ENCODE assay signal across 8 cellular contexts in the genomic region with DNA sequence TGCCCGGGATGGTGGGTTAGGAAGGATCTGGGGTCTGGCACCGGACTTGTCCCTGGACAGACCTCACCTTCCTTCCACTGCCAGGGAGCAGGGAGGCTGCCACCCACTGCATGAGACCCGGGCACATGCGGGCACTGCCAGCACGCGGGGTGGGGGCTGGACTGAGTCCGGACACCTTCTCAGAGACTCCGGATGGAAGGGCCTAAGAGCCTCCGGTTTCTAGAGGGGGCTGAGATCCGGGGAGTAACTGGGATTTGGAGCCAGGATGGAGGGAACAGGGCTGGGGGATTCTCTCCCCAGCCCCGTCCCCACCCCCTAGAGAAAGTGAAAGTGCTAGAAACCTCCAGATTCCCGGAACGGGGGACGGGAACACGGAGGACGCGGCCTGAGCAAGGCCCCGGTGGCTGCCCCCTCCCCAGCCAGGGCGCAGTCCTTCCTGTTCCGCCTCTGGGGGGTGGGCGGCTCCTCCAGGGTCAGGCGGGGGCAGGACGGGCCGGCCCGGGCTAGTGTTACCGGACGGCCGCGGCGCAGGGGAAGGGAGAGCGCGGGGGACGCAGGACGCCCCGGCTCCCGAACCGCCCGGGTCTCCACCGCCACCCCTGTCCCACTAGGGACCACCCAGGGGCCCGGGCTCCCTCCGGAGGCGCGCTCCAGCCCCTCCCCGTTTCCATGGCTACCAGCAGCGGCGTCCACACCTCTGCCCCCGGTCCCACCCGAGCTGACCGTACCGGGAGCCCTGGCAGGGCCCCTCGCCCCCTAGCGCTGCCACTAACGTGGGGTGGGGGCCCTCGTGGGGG. TPM values are rescaled to one million over a fixed set of nuclear protein-coding genes. Genes with fewer than 3 reads are reported as not detected.
DNase-seq lines count a peak whose midpoint lies in the region; ATAC-seq and TF ChIP-seq lines count a peak whose summit lies in the region.

No MANE protein-coding gene starts in this region.

- H3K4me3 Mint-ChIP-seq in activated T-cell treated with anti-CD3 and anti-CD28 coated beads, Interleukin-2, amount 50 U/mL, for 24 hours, result peak overlapping the region; percentile 88

- peak overlapping the region; percentile 93 for H3K27ac Mint-ChIP-seq in activated T-cell treated with anti-CD3 and anti-CD28 coated beads, Interleukin-2, amount 50 U/mL, for 24 hours

- H4K20me1 ChIP-seq in osteoblast (ENCODE audit: insufficient read depth, low read length), result peaks cover 11% of the 10 kb centered on the region

- TF ChIP-seq CTCF in AG04449 (IDR thresholded peaks at IDR 0.05; ENCODE audit: insufficient read depth, low read length, missing control alignments) (no peak), fibroblast of villous mesenchyme (IDR thresholded peaks at IDR 0.05; ENCODE audit: insufficient read depth, low read depth, low read length) (no peak), osteoblast (IDR thresholded peaks at IDR 0.05; ENCODE audit: extremely low read depth, low read depth, low read length) (no peak)

- peak overlapping the region; percentile 75 for H3K4me2 ChIP-seq in osteoblast (ENCODE audit: insufficient read depth, low read length)

- H3K27me3 Mint-ChIP-seq in activated T-cell treated with anti-CD3 and anti-CD28 coated beads, Interleukin-2, amount 50 U/mL, for 24 hours, result no peaks in the 10 kb centered on the region

- H3K79me2 ChIP-seq in osteoblast (ENCODE audit: insufficient read depth, low read length), result no peaks in the 10 kb centered on the region

- CTCF ChIA-PET in AG04449 (lab: Yijun Ruan, JAX), result interaction anchor here (0.6 kb wide), 1 partner anchor 533 kb away, joined by 3 read pairs; no protein-coding TSS in a partner anchor

- intact Hi-C loops in posterior cingulate gyrus (cut with DNase I), result no loop called here

- H3K4me1 Mint-ChIP-seq in activated T-cell treated with anti-CD3 and anti-CD28 coated beads, Interleukin-2, amount 50 U/mL, for 24 hours (ENCODE audit: low read depth), result peaks cover 47% of the 10 kb centered on the region

- H3K36me3 Mint-ChIP-seq in activated T-cell treated with anti-CD3 and anti-CD28 coated beads, Interleukin-2, amount 50 U/mL, for 24 hours (ENCODE audit: low read depth), result peaks cover 22% of the 10 kb centered on the region

- POLR2A ChIA-PET in AG04449 (lab: Yijun Ruan, JAX), result no interaction called here

- no peak overlapping the region for H3K27ac ChIP-seq in osteoblast (ENCODE audit: low read depth, low read length)

- no peaks in the 10 kb centered on the region for H3K9me3 ChIP-seq in osteoblast (ENCODE audit: low read depth, low read length)

- H3K4me1 ChIP-seq in osteoblast (ENCODE audit: insufficient read depth, low read length), result peaks cover 4% of the 10 kb centered on the region

- H3K27me3 ChIP-seq in osteoblast (ENCODE audit: insufficient read depth, low read length), result peaks cover 5% of the 10 kb centered on the region

- H3K9me3 Mint-ChIP-seq in activated T-cell treated with anti-CD3 and anti-CD28 coated beads, Interleukin-2, amount 50 U/mL, for 24 hours, result no peaks in the 10 kb centered on the region

- peak overlapping the region; percentile 62 for H2AFZ ChIP-seq in osteoblast (ENCODE audit: low read length)

- DNase-seq in AG04449 (ENCODE audit: low read depth, low spot score) (no peak), fibroblast of villous mesenchyme (ENCODE audit: low read depth) (peak; percentile 37), osteoblast (ENCODE audit: insufficient read length, low spot score, missing footprints) (peak; percentile 97), posterior cingulate gyrus (no peak), ecto neural progenitor cell (ENCODE audit: low spot score) (no peak)
- DNase-seq in activated T-cell treated with anti-CD3 and anti-CD28 coated beads, Interleukin-2, amount 50 U/mL, for 24 hours, result peak; percentile 59

- no peaks in the 10 kb centered on the region for H3K36me3 ChIP-seq in osteoblast (ENCODE audit: insufficient read depth, low read length)

- peak; percentile 30 for ATAC-seq in GM18907 (IDR thresholded peaks at IDR 0.05; ENCODE audit: unreplicated experiment)
- ATAC-seq in HG03521 (IDR thresholded peaks at IDR 0.05; ENCODE audit: unreplicated experiment), result peak; percentile 16

- H3K4me3 ChIP-seq in AG04449 (ENCODE audit: low read depth, low read length), result peak overlapping the region; percentile 55
- H3K4me3 ChIP-seq in fibroblast of villous mesenchyme (ENCODE audit: low read depth, low read length), result peak overlapping the region; percentile 74
- H3K4me3 ChIP-seq in osteoblast (ENCODE audit: insufficient read depth, low read length), result peak overlapping the region; percentile 80

RNA-seq across cellular contexts. Expression of a gene that starts 0.7 kb away (rescaled TPM):
- total RNA-seq in fibroblast of villous mesenchyme (9.5 and 12.9 TPM in 2 replicates), osteoblast (6.9 and 8.0 TPM in 2 replicates)

Comparison
In these comparisons a context has a peak if more than half of its experiments do, and no peak if none do; other contexts are left out.
1. DNase-seq: peak in activated T-cell treated with anti-CD3 and anti-CD28 coated beads, Interleukin-2, amount 50 U/mL, for 24 hours (single experiment), fibroblast of villous mesenchyme (single experiment) and osteoblast (single experiment); none in AG04449 (single experiment), posterior cingulate gyrus (0 of 10) and ecto neural progenitor cell (single experiment).
2. Peak in every context shown above with its lines, with median percentiles within 50 percentile points of each other: H3K4me3 ChIP-seq.